ENCODE assay signal across 1 cellular context in the genomic region with DNA sequence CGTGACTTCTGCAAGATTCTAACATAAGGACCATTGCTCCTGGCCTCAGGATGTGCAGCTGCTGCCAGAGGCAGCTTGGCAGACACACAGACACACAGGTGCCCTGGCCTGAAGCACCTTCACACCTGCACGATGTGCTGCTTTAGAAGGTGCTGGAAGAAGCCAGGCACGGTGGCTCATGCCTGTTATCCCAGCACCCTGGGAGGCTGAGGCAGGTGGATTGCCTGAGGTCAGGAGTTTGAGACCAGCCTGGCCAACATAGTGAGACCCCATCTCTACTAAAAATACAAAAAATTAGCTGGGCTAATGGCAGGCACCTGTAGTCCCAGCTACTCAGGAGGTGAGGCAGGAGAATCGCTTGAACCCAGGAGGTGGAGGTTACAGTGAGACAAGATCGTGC.
A peak's percentile ranks its signal among the peaks of the same experiment; 100 is the strongest.
TF ChIP-seq lines count a peak whose summit lies in the region.

No MANE protein-coding gene starts in this region.

TF ChIP-seq in HEK293, 187 proteins besides CTCF, POLR2A, EP300 and RAD21:
- TF ChIP-seq ZNF121 (tag by site-specific recombination; IDR thresholded peaks at IDR 0.05): peak; percentile 95
TF ChIP-seq in HEK293: peak in this region for 1; not testable (repeated sequence) for 186.
